ENCODE assay signal across 9 cellular contexts in genomic region chr10:122113161-122113944, GRCh38.
DNase-seq lines count a peak whose midpoint lies in the region; ATAC-seq, FAIRE-seq and TF ChIP-seq lines count a peak whose summit lies in the region.
"Had no signal": no experiment of that assay in that cellular context is flagged by ENCODE, and none has a peak within 500 bp of the region (broad histone marks: within the 10 kb centered on the region; RNA-seq: fewer than 3 reads in every experiment).

No MANE protein-coding gene starts in this region.

- ATAC-seq in A549 (peak; percentile 79 to 80), HG03571 (IDR thresholded peaks at IDR 0.05; ENCODE audit: unreplicated experiment) (no peak), HG02642 (IDR thresholded peaks at IDR 0.05; ENCODE audit: poor library complexity, unreplicated experiment) (no peak)

- no peaks in the 10 kb centered on the region for H3K27me3 ChIP-seq in stomach smooth muscle (ENCODE audit: control insufficient read depth in 1 of 2, insufficient read depth in 2 of 2, low read length in 2 of 2)

- under 1% methylated on average over 37 of the region's 77 CpGs for WGBS in A549 (ENCODE audit: missing lambda C conversion rate)

- no peak for TF ChIP-seq EP300 in A549 (IDR thresholded peaks at IDR 0.05)

- in situ Hi-C loops in GM13976 (cut with MboI; ENCODE audit: low sequenced_read_pairs, unreplicated experiment): no loop called here

- peak overlapping the region; percentile 95 for H3K4me2 ChIP-seq in A549

- no peaks in the 10 kb centered on the region for H3K9me3 ChIP-seq in A549
- no peaks in the 10 kb centered on the region for H3K9me3 ChIP-seq in kidney (ENCODE audit: control insufficient read depth in 1 of 2, low read length in 2 of 2)
- no peaks in the 10 kb centered on the region for H3K9me3 ChIP-seq in stomach smooth muscle (ENCODE audit: control insufficient read depth in 2 of 2, low read length in 2 of 2)
- H3K9me3 ChIP-seq: neutrophil had no signal

- H3K36me3 ChIP-seq in kidney (ENCODE audit: control insufficient read depth in 1 of 2, insufficient read depth in 2 of 2, low read length in 2 of 2): no peaks in the 10 kb centered on the region
- peaks cover 5% of the 10 kb centered on the region in 2 donors for H3K36me3 ChIP-seq in stomach smooth muscle (ENCODE audit: control insufficient read depth in 2 of 2, insufficient read depth in 2 of 2, low read length in 2 of 2)
- H3K36me3 ChIP-seq: neutrophil had no signal

- TF ChIP-seq CTCF in A549 (IDR thresholded peaks at IDR 0.05): no peak
- no peak for TF ChIP-seq CTCF in GM13976 (IDR thresholded peaks at IDR 0.05; ENCODE audit: borderline replicate concordance, control extremely low read depth, extremely low read depth, insufficient read depth, missing control alignments)
- TF ChIP-seq CTCF in kidney (IDR thresholded peaks at IDR 0.05; ENCODE audit: borderline replicate concordance, extremely low read depth, insufficient read depth): no peak

- POLR2A ChIA-PET in A549 (lab: Yijun Ruan, JAX): interaction anchor here (0.6 to 2.3 kb wide), 11 partner anchors 9 to 186 kb away, joined by 3 to 35 read pairs (median 7); partner anchors contain the start of gene ATE1

- peak overlapping the region; percentile 98 for H3K27ac ChIP-seq in A549
- H3K27ac ChIP-seq in caudate nucleus (ENCODE audit: low read depth, low read length): peak overlapping the region; percentile 74
- peak overlapping the region; percentile 89 to 90 for H3K27ac ChIP-seq in kidney (ENCODE audit: low read depth in 2 of 2, low read length in 2 of 2)
- peak overlapping the region; percentile 99 for H3K27ac ChIP-seq in stomach smooth muscle (ENCODE audit: low read length)
- H3K27ac ChIP-seq: neutrophil had no signal

- H3K4me3 ChIP-seq in A549: peak overlapping the region; percentile 95
- H3K4me3 ChIP-seq in kidney (ENCODE audit: low read length in 2 of 2): peak overlapping the region; percentile 47 to 66
- peak overlapping the region; percentile 58 to 83 for H3K4me3 ChIP-seq in stomach smooth muscle (ENCODE audit: low read length in 2 of 2)

- H3K9ac ChIP-seq in kidney (ENCODE audit: low read length in 2 of 2) (peak overlapping the region; percentile 75 to 79), stomach smooth muscle (ENCODE audit: low read length in 2 of 2) (peak overlapping the region; percentile 93 to 96)

- peak in 1 of 2 experiments; percentile 44; a peak in 2 of 5 replicates for TF ChIP-seq RAD21 in A549 (conservative IDR thresholded peaks at IDR 0.05 in 1 of 2, IDR thresholded peaks at IDR 0.05 in 1 of 2)

- FAIRE-seq in A549 (lab: Jason Lieb, UNC) (no peak), kidney (lab: Jason Lieb, UNC) (no peak)

- TF ChIP-seq POLR2A in A549 (IDR thresholded peaks at IDR 0.05; ENCODE audit: low read length): peak; percentile 23; the same call in 1 of the 2 replicates

- CTCF ChIA-PET in A549 (lab: Yijun Ruan, JAX): interaction anchor here (0.6 to 4.3 kb wide), 49 partner anchors 10 to 892 kb away, joined by 3 to 74 read pairs (median 5); partner anchors contain the start of gene NSMCE4A

- intact Hi-C loops in kidney (cut with DNase I): no loop called here

- H3K4me1 ChIP-seq in A549 (peaks cover 50% of the 10 kb centered on the region), kidney (ENCODE audit: control insufficient read depth in 1 of 2, insufficient read depth in 1 of 2, low read depth in 1 of 2, low read length in 2 of 2) (peaks cover 12 to 16% of the 10 kb centered on the region in 2 donors), stomach smooth muscle (ENCODE audit: control insufficient read depth, insufficient read depth, low read length) (peaks cover 56% of the 10 kb centered on the region)

- DNase-seq in A549 (ENCODE audit: low read depth in 1 of 2, low spot score in 1 of 2) (peak; percentile 77 to 88), GM13976 (ENCODE audit: low spot score) (peak; percentile 64), NCI-H510A (lab: John Stamatoyannopoulos, UW) (peak; percentile 42), caudate nucleus (lab: John Stamatoyannopoulos, UW) (peak in 5 of 61 donors; percentile 1 to 36 (median 17)), kidney (peak; percentile 90)

TF ChIP-seq in A549, 52 proteins besides CTCF, POLR2A, EP300 and RAD21 (continues in another document):
- TF ChIP-seq POLR2AphosphoS2 (conservative IDR thresholded peaks at IDR 0.05; ENCODE audit: low read length): no peak
- TF ChIP-seq RNF2 (IDR thresholded peaks at IDR 0.05; ENCODE audit: borderline replicate concordance, low read depth): no peak
- TF ChIP-seq HES2 (IDR thresholded peaks at IDR 0.05): no peak
- TF ChIP-seq BHLHE40 (IDR thresholded peaks at IDR 0.05; ENCODE audit: low read depth, low read length): peak; percentile 65; the same call in 1 of the 2 replicates
- TF ChIP-seq CEBPB (IDR thresholded peaks at IDR 0.05): no peak
- no peak; the same call in 1 of the 2 replicates for TF ChIP-seq RARB (CRISPR knock-in tag; IDR thresholded peaks at IDR 0.05)
- no peak for TF ChIP-seq SREBF2 (IDR thresholded peaks at IDR 0.05)
- no peak for TF ChIP-seq ZFP36 (IDR thresholded peaks at IDR 0.05; ENCODE audit: borderline replicate concordance, partially characterized antibody)
- peak; percentile 50; the same call in 1 of the 2 replicates for TF ChIP-seq TFCP2L1 (CRISPR knock-in tag; IDR thresholded peaks at IDR 0.05)
- TF ChIP-seq MAX (IDR thresholded peaks at IDR 0.05): peak; percentile 92
- TF ChIP-seq KDM5A (IDR thresholded peaks at IDR 0.05): no peak; the same call in 1 of the 2 replicates
- TF ChIP-seq MAZ (IDR thresholded peaks at IDR 0.05; ENCODE audit: borderline replicate concordance, low read depth, low read length): no peak
- no peak for TF ChIP-seq FOSL2 (IDR thresholded peaks at IDR 0.05)
- peak; percentile 26; the same call in 1 of the 2 replicates for TF ChIP-seq FOSL2 (CRISPR knock-in tag; IDR thresholded peaks at IDR 0.05)
- no peak for TF ChIP-seq ELK1 (IDR thresholded peaks at IDR 0.05; ENCODE audit: low read depth, low read length)
- peak; percentile 86 for TF ChIP-seq HMGXB4 (CRISPR knock-in tag; IDR thresholded peaks at IDR 0.05; ENCODE audit: borderline replicate concordance)
- peak; percentile 91 for TF ChIP-seq E2F6 (IDR thresholded peaks at IDR 0.05; ENCODE audit: borderline replicate concordance, low read depth)
- TF ChIP-seq CBX8 (IDR thresholded peaks at IDR 0.05): no peak
- TF ChIP-seq FOSB (CRISPR knock-in tag; IDR thresholded peaks at IDR 0.05): 0 out of 2 replicates have a peak, but pooled peaks have one; percentile 55
- TF ChIP-seq MAFK (IDR thresholded peaks at IDR 0.05; ENCODE audit: partially characterized antibody): no peak
- TF ChIP-seq PBX3 (IDR thresholded peaks at IDR 0.05): peak; percentile 53; the same call in 1 of the 2 replicates
- no peak for TF ChIP-seq ESRRA (IDR thresholded peaks at IDR 0.05; ENCODE audit: borderline replicate concordance, low read length)
- TF ChIP-seq ZC3H11A (IDR thresholded peaks at IDR 0.05): no peak
- no peak for TF ChIP-seq CHD2 (IDR thresholded peaks at IDR 0.05; ENCODE audit: low read length, partially characterized antibody)
- TF ChIP-seq ZNF302 (CRISPR knock-in tag; IDR thresholded peaks at IDR 0.05): no peak

Comparison
In these comparisons a context has a peak if more than half of its experiments do, and no peak if none do; other contexts are left out.
1. ATAC-seq: peak in A549 (2 of 2); none in HG03571 (single experiment) and HG02642 (single experiment).
2. Peak in every context shown above with its lines, with median percentiles within 50 percentile points of each other: H3K27ac ChIP-seq and H3K4me3 ChIP-seq.